ENCODE assay signal across 20 cellular contexts in the genomic region with DNA sequence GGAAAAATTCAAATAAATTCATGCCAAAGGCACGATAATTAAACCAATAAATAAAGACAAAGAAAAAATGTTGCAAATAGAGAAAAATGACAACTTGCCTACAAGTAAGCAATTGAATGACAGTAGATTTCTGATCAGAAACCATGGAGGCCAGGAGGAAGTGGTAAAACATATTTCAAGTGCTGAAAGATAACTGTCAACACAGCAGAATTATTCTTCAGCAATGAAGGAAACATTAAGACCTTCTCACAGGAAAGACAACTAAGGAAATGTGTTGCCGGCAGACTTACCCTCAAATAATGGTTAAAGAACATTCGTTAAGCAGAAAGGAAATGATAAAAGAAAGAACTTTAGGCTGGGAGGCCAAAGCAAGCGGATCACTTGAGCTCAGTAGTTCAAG. TPM values are rescaled to one million over a fixed set of nuclear protein-coding genes. Genes with fewer than 3 reads are reported as not detected.
DNase-seq lines count a peak whose midpoint lies in the region; ATAC-seq, FAIRE-seq and TF ChIP-seq lines count a peak whose summit lies in the region.
"Had no signal": no experiment of that assay in that cellular context is flagged by ENCODE, and none has a peak within 500 bp of the region (broad histone marks: within the 10 kb centered on the region; RNA-seq: fewer than 3 reads in every experiment).

No MANE protein-coding gene starts in this region.

- H2AFZ ChIP-seq in K562 (ENCODE audit: low read depth, low read length) = no peak overlapping the region
- H2AFZ ChIP-seq: GM23338 had no signal

- H3K27ac Mint-ChIP-seq in activated CD4-positive, alpha-beta T cell treated with anti-CD3 and anti-CD28 coated beads, Interleukin-2, amount 10 ng/mL, durations not matched to agents 7 days and 5 days = no peak overlapping the region
- H3K27ac Mint-ChIP-seq: CD4-positive, alpha-beta T cell; GM23338 had no signal

- ATAC-seq in A549 = no peak
- ATAC-seq in K562 = no peak
- ATAC-seq: GM23338 had no signal

- CTCF ChIA-PET in A549 (lab: Yijun Ruan, JAX) = no interaction called here
- CTCF ChIA-PET in K562 (lab: Yijun Ruan, JAX; ENCODE audit: low intra/inter-chr PET ratio) = no interaction called here
- CTCF ChIA-PET in activated CD4-positive, alpha-beta T cell treated with anti-CD3 and anti-CD28 coated beads, Interleukin-2, amount 10 ng/mL, durations not matched to agents 7 days and 5 days (lab: Charles Lee) = no interaction called here

- H3K4me3 ChIP-seq in A549 = no peak overlapping the region
- H3K4me3 ChIP-seq in K562 = no peak overlapping the region
- no peak overlapping the region for H3K4me3 ChIP-seq in SJCRH30
- H3K4me3 ChIP-seq: GM23338 had no signal

- TF ChIP-seq EP300 in A549 (IDR thresholded peaks at IDR 0.05) = no peak
- TF ChIP-seq EP300 in K562 (IDR thresholded peaks at IDR 0.05; ENCODE audit: low read length) = no peak

- TF ChIP-seq RAD21 in A549 (conservative IDR thresholded peaks at IDR 0.05 in 1 of 2, IDR thresholded peaks at IDR 0.05 in 1 of 2) = no peak
- TF ChIP-seq RAD21 in K562 (CRISPR knock-in tag; conservative IDR thresholded peaks at IDR 0.05 in 1 of 2, IDR thresholded peaks at IDR 0.05 in 1 of 2) = no peak

- FAIRE-seq in A549 (lab: Jason Lieb, UNC) = no peak
- peak; percentile 14 for FAIRE-seq in GM12892 (lab: Jason Lieb, UNC)
- FAIRE-seq in K562 (lab: Jason Lieb, UNC) = no peak
- FAIRE-seq in frontal cortex (lab: Jason Lieb, UNC) = no peak
- FAIRE-seq: A204.1, G401.6, GM12891, GM18507, H54 had no signal

- no peaks in the 10 kb centered on the region for H3K4me1 ChIP-seq in A549
- no peaks in the 10 kb centered on the region for H3K4me1 ChIP-seq in K562 (replicated peaks in 1 of 2; ENCODE audit: control insufficient read depth in 2 of 2, insufficient read depth in 2 of 2, low read length in 2 of 2)
- no peaks in the 10 kb centered on the region for H3K4me1 ChIP-seq in SJCRH30
- H3K4me1 ChIP-seq: Caco-2 had no signal

- no peaks in the 10 kb centered on the region for H3K27me3 ChIP-seq in K562 (ENCODE audit: control insufficient read depth in 2 of 2, insufficient read depth in 2 of 2, low read length in 2 of 2)
- no peaks in the 10 kb centered on the region for H3K27me3 ChIP-seq in SJCRH30

- no peaks in the 10 kb centered on the region for H3K36me3 ChIP-seq in K562 (ENCODE audit: control insufficient read depth, insufficient read depth, low read length)
- no peaks in the 10 kb centered on the region for H3K36me3 ChIP-seq in SJCRH30

- H3K9me3 ChIP-seq in A549 (no peaks in the 10 kb centered on the region), K562 (replicated peaks; ENCODE audit: control insufficient read depth, insufficient read depth, low read depth, low read length) (no peaks in the 10 kb centered on the region), SJCRH30 (replicated peaks) (no peaks in the 10 kb centered on the region)
- H3K9me3 ChIP-seq: Caco-2 had no signal

- H3K36me3 Mint-ChIP-seq in activated CD4-positive, alpha-beta T cell treated with anti-CD3 and anti-CD28 coated beads, Interleukin-2, amount 10 ng/mL, durations not matched to agents 7 days and 5 days (ENCODE audit: low read depth) = no peaks in the 10 kb centered on the region

- no TSS peak for BruUV-seq in K562 (replicated peaks; lab: Mats Ljungman, UMichigan)

- H4K20me1 ChIP-seq in K562 (replicated peaks; ENCODE audit: control insufficient read depth, insufficient read depth, low read length) = no peaks in the 10 kb centered on the region

- in situ Hi-C loops in K562 (cut with MboI) = no loop called here

- H3K27ac ChIP-seq in A549 (no peak overlapping the region), K562 (ENCODE audit: extremely low read depth, low read depth, low read length) (no peak overlapping the region), SJCRH30 (no peak overlapping the region)
- H3K27ac ChIP-seq: C4-2B, HL-60 had no signal

- no peak overlapping the region for H3K4me3 Mint-ChIP-seq in activated CD4-positive, alpha-beta T cell treated with anti-CD3 and anti-CD28 coated beads, Interleukin-2, amount 10 ng/mL, durations not matched to agents 7 days and 5 days
- H3K4me3 Mint-ChIP-seq: CD4-positive, alpha-beta T cell; GM23338 had no signal

- peaks cover 3% of the 10 kb centered on the region for H3K9me3 Mint-ChIP-seq in activated CD4-positive, alpha-beta T cell treated with anti-CD3 and anti-CD28 coated beads, Interleukin-2, amount 10 ng/mL, durations not matched to agents 7 days and 5 days
- H3K9me3 Mint-ChIP-seq: GM23338 had no signal

- POLR2A ChIA-PET in A549 (lab: Yijun Ruan, JAX) (no interaction called here), K562 (lab: Yijun Ruan, JAX) (interaction anchor here (0.6 kb wide), 1 partner anchor 158 kb away, joined by 3 read pairs; no protein-coding TSS in a partner anchor)
- POLR2A ChIA-PET in activated CD4-positive, alpha-beta T cell treated with anti-CD3 and anti-CD28 coated beads, Interleukin-2, amount 10 ng/mL, durations not matched to agents 7 days and 5 days (lab: Charles Lee) = no interaction called here

- WGBS in A549 (ENCODE audit: missing lambda C conversion rate) = 36% methylated on average over 4 of the region's 4 CpGs
- WGBS in K562 (ENCODE audit: insufficient coverage, low coverage, missing lambda C conversion rate) = 0% methylated on average over 4 of the region's 4 CpGs

- H3K4me1 Mint-ChIP-seq in activated CD4-positive, alpha-beta T cell treated with anti-CD3 and anti-CD28 coated beads, Interleukin-2, amount 10 ng/mL, durations not matched to agents 7 days and 5 days = no peaks in the 10 kb centered on the region
- H3K4me1 Mint-ChIP-seq: GM23338 had no signal

- H3K27me3 Mint-ChIP-seq in activated CD4-positive, alpha-beta T cell treated with anti-CD3 and anti-CD28 coated beads, Interleukin-2, amount 10 ng/mL, durations not matched to agents 7 days and 5 days = no peaks in the 10 kb centered on the region
- H3K27me3 Mint-ChIP-seq: CD4-positive, alpha-beta T cell had no signal

- H3K4me2 ChIP-seq in A549 = no peak overlapping the region
- H3K4me2 ChIP-seq in K562 (ENCODE audit: insufficient read depth, low read length) = no peak overlapping the region
- H3K4me2 ChIP-seq: GM23338 had no signal

- TF ChIP-seq CTCF in A549 (IDR thresholded peaks at IDR 0.05) (no peak), K562 (IDR thresholded peaks at IDR 0.05 in 2 of 3, conservative IDR thresholded peaks at IDR 0.05 in 1 of 3; ENCODE audit: insufficient read depth in 2 of 3, low read depth in 1 of 3, low read length in 3 of 3) (no peak)

- H3K79me2 ChIP-seq in K562 (ENCODE audit: control insufficient read depth, insufficient read depth, low read length) = no peaks in the 10 kb centered on the region

- DNase-seq in A549 (ENCODE audit: low read depth in 1 of 2, low spot score in 1 of 2) = no peak
- no peak for DNase-seq in GM12892 (ENCODE audit: insufficient read length)
- peak; percentile 20 to 27 for DNase-seq in Kasumi-1 (lab: John Stamatoyannopoulos, UW)
- no peak for DNase-seq in K562 (ENCODE audit: extremely low read depth in 1 of 4, low spot score in 3 of 4)
- DNase-seq in activated CD4-positive, alpha-beta T cell treated with anti-CD3 and anti-CD28 coated beads, Interleukin-2, amount 10 ng/mL, durations not matched to agents 7 days and 5 days = no peak
- DNase-seq in frontal cortex (ENCODE audit: low spot score in 2 of 2) = no peak
- no peak for DNase-seq in SJCRH30
- DNase-seq: AML-193; Caco-2; CD4-positive, alpha-beta T cell; HCEC 1CT; IMR-90 had no signal

- no peak for TF ChIP-seq POLR2A in A549 (IDR thresholded peaks at IDR 0.05; ENCODE audit: low read length)
- no peak for TF ChIP-seq POLR2A in GM12892 (IDR thresholded peaks at IDR 0.05; ENCODE audit: low read depth, low read length)
- no peak for TF ChIP-seq POLR2A in K562 (conservative IDR thresholded peaks at IDR 0.05)

- H3K9ac ChIP-seq in K562 (ENCODE audit: insufficient read depth in 1 of 2, low read depth in 2 of 2, low read length in 2 of 2) = no peak overlapping the region

- H3K9me1 ChIP-seq in K562 (ENCODE audit: control insufficient read depth, insufficient read depth, low read length) = no peaks in the 10 kb centered on the region

- intact Hi-C loops in K562 (cut with micrococcal nuclease) = no loop called here

RNA-seq across cellular contexts. Expression of gene RUNDC3B, which starts 30.4 kb away (rescaled TPM):
- not detected in 2 replicates for polyA plus RNA-seq in A549 (2011; rRNA removed)
- not detected in 2 replicates for polyA plus RNA-seq in A549 (2012; cell fraction: cytosol; rRNA removed)
- polyA plus RNA-seq in A549 (2012; cell fraction: nucleus; rRNA removed) = 0.07 TPM in 1 of 2 replicates, not detected in the other
- polyA plus RNA-seq in A549 (2017; fragmentation: RNase III; extraction: RNeasy Plus Mini Kit Qiagen cat#74134 plus additional on column Dnase treatment) = not detected in 3 replicates
- polyA minus RNA-seq in A549 (2011; rRNA and poly(A)+ RNA removed) = not detected in 2 replicates
- 0.25 TPM for polyA plus RNA-seq in GM12892 (2012; ENCODE audit: missing spikeins)
- 0.16 TPM in 1 of 2 replicates, not detected in the other for total RNA-seq in K562 (2011; cell fraction: chromatin; rRNA removed; ENCODE audit: low replicate concordance)
- total RNA-seq in K562 (2011; cell fraction: nucleolus; rRNA removed) = not detected in 2 replicates
- total RNA-seq in K562 (2011; cell fraction: nucleoplasm; rRNA removed) = not detected in 2 replicates
- not detected in 2 replicates for total RNA-seq in K562 (2014; rRNA removed)
- total RNA-seq in K562 (2014; rRNA removed; fragmentation: Illumina TruSeq; extraction: Trizol) = not detected in 2 replicates
- total RNA-seq in K562 (2015; rRNA removed; fragmentation: Illumina TruSeq; extraction: Trizol) = not detected in 2 replicates
- not detected in 2 replicates for total RNA-seq in K562 (2021)
- polyA plus RNA-seq in K562 (2011; rRNA removed) = not detected in 2 replicates
- not detected in 2 replicates for polyA plus RNA-seq in K562 (2011; cell fraction: cytosol; rRNA removed)
- polyA plus RNA-seq in K562 (2011; cell fraction: nucleus; rRNA removed) = not detected in 2 replicates
- 0.04 and 0.25 TPM in 2 replicates for polyA plus RNA-seq in K562 (2012)
- polyA plus RNA-seq in K562 (2014; fragmentation: Illumina TruSeq; extraction: Trizol) = not detected in 2 replicates
- under 1 TPM; 0.04 to 0.49 TPM for polyA plus RNA-seq in K562 (2014; fragmentation: Nextera tagmentation; extraction: Ambion mirVana)
- polyA plus RNA-seq in K562 (2014; rRNA removed) = not detected in 2 replicates
- polyA minus RNA-seq in K562 (2011; rRNA and poly(A)+ RNA removed) = not detected in 2 replicates
- polyA minus RNA-seq in K562 (2011; cell fraction: cytosol; rRNA and poly(A)+ RNA removed) = not detected in 2 replicates
- 0.13 TPM in 1 of 2 replicates, not detected in the other for polyA minus RNA-seq in K562 (2011; cell fraction: nucleus; rRNA and poly(A)+ RNA removed)
- total RNA-seq in activated CD4-positive, alpha-beta T cell treated with anti-CD3 and anti-CD28 coated beads, Interleukin-2, amount 10 ng/mL, durations not matched to agents 7 days and 5 days = under 1 TPM; 0.52 to 0.54 TPM
- total RNA-seq in frontal cortex = 121 TPM
- 0.06 and 0.13 TPM in 2 replicates for total RNA-seq in SJCRH30 (2014; rRNA removed; shearing (Covaris generic))

RNA-seq across cellular contexts. Expression of gene ABCB1, which starts 57.9 kb away (rescaled TPM):
- polyA plus RNA-seq in A549 (2011; rRNA removed) = 0.05 and 0.13 TPM in 2 replicates
- not detected in 2 replicates for polyA plus RNA-seq in A549 (2012; cell fraction: cytosol; rRNA removed)
- not detected in 2 replicates for polyA plus RNA-seq in A549 (2012; cell fraction: nucleus; rRNA removed)
- 0.07 to 0.09 TPM in 2 of 3 replicates, not detected in the other for polyA plus RNA-seq in A549 (2017; fragmentation: RNase III; extraction: RNeasy Plus Mini Kit Qiagen cat#74134 plus additional on column Dnase treatment)
- polyA minus RNA-seq in A549 (2011; rRNA and poly(A)+ RNA removed) = not detected in 2 replicates
- polyA plus RNA-seq in GM12892 (2012; ENCODE audit: missing spikeins) = 1.1 TPM
- total RNA-seq in K562 (2011; cell fraction: chromatin; rRNA removed; ENCODE audit: low replicate concordance) = 1.6 and 2.1 TPM in 2 replicates
- 1.0 and 1.3 TPM in 2 replicates for total RNA-seq in K562 (2011; cell fraction: nucleolus; rRNA removed)
- total RNA-seq in K562 (2011; cell fraction: nucleoplasm; rRNA removed) = 1.5 and 2.3 TPM in 2 replicates
- total RNA-seq in K562 (2014; rRNA removed) = 0.53 and 0.73 TPM in 2 replicates
- 0.48 and 0.55 TPM in 2 replicates for total RNA-seq in K562 (2014; rRNA removed; fragmentation: Illumina TruSeq; extraction: Trizol)
- total RNA-seq in K562 (2015; rRNA removed; fragmentation: Illumina TruSeq; extraction: Trizol) = 0.23 and 0.25 TPM in 2 replicates
- 0.86 and 0.89 TPM in 2 replicates for total RNA-seq in K562 (2021)
- polyA plus RNA-seq in K562 (2011; rRNA removed) = 0.15 and 0.63 TPM in 2 replicates
- 0.10 and 0.55 TPM in 2 replicates for polyA plus RNA-seq in K562 (2011; cell fraction: cytosol; rRNA removed)
- 0.08 and 0.88 TPM in 2 replicates for polyA plus RNA-seq in K562 (2011; cell fraction: nucleus; rRNA removed)
- 0.56 and 1.4 TPM in 2 replicates for polyA plus RNA-seq in K562 (2012)
- polyA plus RNA-seq in K562 (2014; fragmentation: Illumina TruSeq; extraction: Trizol) = 0.51 and 0.52 TPM in 2 replicates
- under 1 TPM; 0.03 to 0.31 TPM for polyA plus RNA-seq in K562 (2014; fragmentation: Nextera tagmentation; extraction: Ambion mirVana)
- polyA plus RNA-seq in K562 (2014; rRNA removed) = 0.38 TPM in 2 replicates
- 0.18 and 1.5 TPM in 2 replicates for polyA minus RNA-seq in K562 (2011; rRNA and poly(A)+ RNA removed)
- 0.67 TPM in 1 of 2 replicates, not detected in the other for polyA minus RNA-seq in K562 (2011; cell fraction: cytosol; rRNA and poly(A)+ RNA removed)
- 0.11 and 0.54 TPM in 2 replicates for polyA minus RNA-seq in K562 (2011; cell fraction: nucleus; rRNA and poly(A)+ RNA removed)
- 1 to 10 TPM; 2.7 to 2.8 TPM for total RNA-seq in activated CD4-positive, alpha-beta T cell treated with anti-CD3 and anti-CD28 coated beads, Interleukin-2, amount 10 ng/mL, durations not matched to agents 7 days and 5 days
- total RNA-seq in frontal cortex = 6.5 TPM
- total RNA-seq in SJCRH30 (2014; rRNA removed; shearing (Covaris generic)) = not detected in 2 replicates

Comparison
In these comparisons a context has a peak if more than half of its experiments do, and no peak if none do; other contexts are left out.
1. DNase-seq: peak in Kasumi-1 (2 of 2); none in A549 (0 of 2), GM12892 (single experiment), K562 (0 of 4), activated CD4-positive, alpha-beta T cell treated with anti-CD3 and anti-CD28 coated beads, Interleukin-2, amount 10 ng/mL, durations not matched to agents 7 days and 5 days (single experiment), frontal cortex (0 of 2) and SJCRH30 (0 of 2).
2. RNA of gene RUNDC3B, which starts 30.4 kb away (total RNA-seq): 121 TPM in frontal cortex (single experiment); 0.52 to 0.54 TPM in activated CD4-positive, alpha-beta T cell treated with anti-CD3 and anti-CD28 coated beads, Interleukin-2, amount 10 ng/mL, durations not matched to agents 7 days and 5 days, 0.06 to 0.13 TPM in SJCRH30 and 0.16 TPM in K562; every median in the first group is over 10 times any median in the second.
3. Of the 35 proteins assayed by ChIP-seq in both K562 and A549: peak only in K562: none; only in A549: MAFK; in both: none; in neither: 34.